In the genomic region with DNA sequence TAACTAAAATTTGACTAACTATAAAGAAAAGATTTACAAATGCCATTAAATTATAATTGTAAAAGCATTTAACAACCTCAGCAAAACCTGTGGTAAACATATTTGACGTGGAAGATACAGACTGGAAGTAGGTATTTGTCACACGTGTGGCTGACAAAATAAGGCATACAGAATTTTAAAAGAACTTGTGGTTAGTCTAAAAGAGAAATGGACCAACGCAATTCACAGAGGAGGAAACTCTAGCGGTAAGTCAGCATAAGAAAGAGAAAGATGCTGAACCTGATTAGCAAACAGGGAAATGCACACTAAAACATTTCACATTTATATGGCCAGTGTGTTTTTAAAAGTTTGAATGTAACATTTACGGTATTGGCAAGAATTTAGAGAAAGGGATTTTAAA, we compare ENCODE assay signal across 16 cellular contexts.
"Had no signal": no experiment of that assay in that cellular context is flagged by ENCODE, and none has a peak within 500 bp of the region (broad histone marks: within the 10 kb centered on the region; RNA-seq: fewer than 3 reads in every experiment).

No MANE protein-coding gene starts in this region.

- H3K9me3 ChIP-seq: esophagus muscularis mucosa, gastroesophageal sphincter, mucosa of descending colon, pancreas had no signal

- H3K27me3 ChIP-seq: esophagus muscularis mucosa, gastroesophageal sphincter, pancreas had no signal

- H3K36me3 ChIP-seq: esophagus muscularis mucosa, gastroesophageal sphincter, pancreas had no signal

- DNase-seq: effector memory CD8-positive, alpha-beta T cell; glutamatergic neuron; hippocampal formation; mammary epithelial cell; mucosa of descending colon; occipital lobe; pancreas; right cardiac atrium; small intestine; stimulated activated CD4-positive, alpha-beta T cell treated with anti-CD3 and anti-CD28 coated beads, Interleukin-12 subunit alpha, Interleukin-12 subunit beta, amount 100 ng/mL, for 4 hours; stimulated activated naive CD4-positive, alpha-beta T cell treated with Interleukin-2 at 50 U/mL for 16 hours; trophoblast cell had no signal

- H3K4me3 ChIP-seq: esophagus muscularis mucosa, gastroesophageal sphincter, mucosa of descending colon, pancreas had no signal

- H3K4me1 ChIP-seq: esophagus muscularis mucosa, gastroesophageal sphincter, pancreas had no signal

- ATAC-seq: effector memory CD8-positive, alpha-beta T cell; gastroesophageal sphincter; left lobe of liver; mucosa of descending colon; pancreas; right cardiac atrium had no signal

- FAIRE-seq: small intestine had no signal

- H3K27ac ChIP-seq: epithelial cell of prostate, esophagus muscularis mucosa, gastroesophageal sphincter, pancreas had no signal
